Comparison of ENCODE assay signal across 8 cellular contexts in the genomic region with DNA sequence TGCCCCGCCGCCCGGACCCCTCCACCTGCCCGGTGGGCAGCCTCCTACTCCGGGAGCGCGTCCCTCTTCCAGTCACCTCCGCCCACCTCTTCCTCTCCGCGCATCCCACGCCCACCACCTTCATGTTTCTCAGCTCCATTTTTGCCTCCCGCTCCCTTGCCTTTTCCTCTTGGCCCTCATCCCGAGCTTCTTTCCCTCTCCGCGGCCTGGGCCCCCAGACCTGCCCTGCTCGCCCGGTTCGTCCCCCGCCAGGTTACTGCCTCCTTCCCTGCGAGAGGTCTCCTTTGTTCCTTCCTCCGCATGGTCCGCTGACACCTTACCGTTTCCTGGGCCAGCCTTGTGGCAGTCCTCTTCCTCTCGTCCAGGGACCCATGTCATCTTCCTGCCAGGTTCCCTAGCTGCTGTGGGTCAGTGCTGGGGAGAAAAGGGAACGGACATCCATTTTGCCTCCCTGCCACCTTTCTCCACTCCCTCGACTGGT. TPM values are rescaled to one million over a fixed set of nuclear protein-coding genes. Genes with fewer than 3 reads are reported as not detected.
DNase-seq lines count a peak whose midpoint lies in the region; ATAC-seq and TF ChIP-seq lines count a peak whose summit lies in the region.

No MANE protein-coding gene starts in this region.

- H3K9me3 ChIP-seq in HUES64 (ENCODE audit: insufficient read depth, low read depth, low read length) (no peaks in the 10 kb centered on the region), gastroesophageal sphincter (no peaks in the 10 kb centered on the region), ovary (no peaks in the 10 kb centered on the region)

- peaks cover 7% of the 10 kb centered on the region; the same call in 1 of the 2 replicates for H3K4me1 ChIP-seq in HUES64 (ENCODE audit: insufficient read depth, low read length)
- peaks cover 0 to 42% (median 6%) of the 10 kb centered on the region in 3 donors for H3K4me1 ChIP-seq in gastroesophageal sphincter
- H3K4me1 ChIP-seq in ovary (ENCODE audit: insufficient read depth), result peaks cover 16% of the 10 kb centered on the region

- H3K27ac ChIP-seq in HUES64 (ENCODE audit: low read depth, low read length) (peak overlapping the region; percentile 19; the same call in 1 of the 2 replicates), gastroesophageal sphincter (peak overlapping the region; percentile 45 to 96 (median 92)), ovary (peak overlapping the region; percentile 43 to 94)

- H3K9ac ChIP-seq in HUES64 (ENCODE audit: low read depth, low read length), result peak overlapping the region; percentile 68

- ATAC-seq in gastroesophageal sphincter (no peak), GM19455 (IDR thresholded peaks at IDR 0.05; ENCODE audit: unreplicated experiment) (no peak)

- TF ChIP-seq POLR2A in gastroesophageal sphincter (IDR thresholded peaks at IDR 0.05) (no peak), ovary (IDR thresholded peaks at IDR 0.05) (no peak)

- peak; percentile 49 for DNase-seq in ELF-1 (ENCODE audit: low read depth, low spot score)
- peak; percentile 27 for DNase-seq in activated CD8-positive, alpha-beta memory T cell treated with anti-CD3 and anti-CD28 coated beads, Interleukin-2, amount 50 U/mL, for 4 hours
- peak in 4 of 5 donors; percentile 42 to 63 (median 51) for DNase-seq in ovary
- DNase-seq in posterior vena cava (ENCODE audit: low spot score), result no peak
- no peak for DNase-seq in putamen (ENCODE audit: low spot score)

- H3K36me3 ChIP-seq in HUES64 (ENCODE audit: insufficient read depth, low read length), result no peaks in the 10 kb centered on the region
- H3K36me3 ChIP-seq in gastroesophageal sphincter, result no peaks in the 10 kb centered on the region
- no peaks in the 10 kb centered on the region for H3K36me3 ChIP-seq in ovary

- 2% methylated on average over 25 of the region's 26 CpGs for WGBS in HUES64
- 1 to 2% methylated on average over 19 of the region's 26 CpGs for WGBS in gastroesophageal sphincter (ENCODE audit: low coverage in 1 of 2), 2 donors
- 1% methylated on average over 26 of the region's 26 CpGs for WGBS in ovary, 3 donors

- H3K27me3 ChIP-seq in HUES64 (ENCODE audit: insufficient read depth, low read length) (peaks cover 39% of the 10 kb centered on the region), gastroesophageal sphincter (no peaks in the 10 kb centered on the region), ovary (no peaks in the 10 kb centered on the region)

- TF ChIP-seq CTCF in gastroesophageal sphincter (IDR thresholded peaks at IDR 0.05) (no peak), ovary (IDR thresholded peaks at IDR 0.05) (no peak)

- TF ChIP-seq EP300 in gastroesophageal sphincter (IDR thresholded peaks at IDR 0.05) (no peak), ovary (IDR thresholded peaks at IDR 0.05) (no peak)

- intact Hi-C loops in ovary (cut with DNase I), result no loop called here
- intact Hi-C loops in posterior vena cava (cut with DNase I), result no loop called here

- H3K4me3 ChIP-seq in HUES64 (ENCODE audit: low read length), result peak overlapping the region; percentile 98
- peak overlapping the region; percentile 83 to 98 for H3K4me3 ChIP-seq in gastroesophageal sphincter
- H3K4me3 ChIP-seq in ovary, result peak overlapping the region; percentile 81

RNA-seq across cellular contexts. Expression of a gene that starts 0.6 kb away (rescaled TPM):
- polyA plus RNA-seq in HUES64 (2013, experiment 1 of 2), result 51.5 TPM
- polyA plus RNA-seq in HUES64 (2013, experiment 2 of 2), result 47.9 TPM
- 100 to 1,000 TPM in 2 of 4 donors, 10 to 100 TPM in 2; 71.5 to 132 (median 106) TPM for total RNA-seq in gastroesophageal sphincter
- total RNA-seq in ovary, result 100 to 1,000 TPM in 6 of 7 donors, 10 to 100 TPM in 1; 57.8 to 475 (median 229) TPM
- 100 to 1,000 TPM in 1 of 2 donors, 10 to 100 TPM in 1; 100.0 to 137 TPM for polyA plus RNA-seq in ovary
- 100 to 1,000 TPM in 1 of 2 donors, 10 to 100 TPM in 1; 80.3 to 104 TPM for total RNA-seq in posterior vena cava

Comparison
In these comparisons a context has a peak if more than half of its experiments do, and no peak if none do; other contexts are left out.
1. DNase-seq: peak in ELF-1 (single experiment), activated CD8-positive, alpha-beta memory T cell treated with anti-CD3 and anti-CD28 coated beads, Interleukin-2, amount 50 U/mL, for 4 hours (single experiment) and ovary (4 of 5); none in posterior vena cava (single experiment) and putamen (single experiment).
2. H3K27ac ChIP-seq: peak in every context shown above with its lines; median percentile 92 in gastroesophageal sphincter; 68 in ovary; 19 in HUES64.
3. Peak in every context shown above with its lines, with median percentiles within 50 percentile points of each other: H3K4me3 ChIP-seq.